ENCODE assay signal across 36 cellular contexts in genomic region chr12:109824731-109825130, GRCh38. TPM values are rescaled to one million over a fixed set of nuclear protein-coding genes. Genes with fewer than 3 reads are reported as not detected.
"Had no signal": no experiment of that assay in that cellular context is flagged by ENCODE, and none has a peak within 500 bp of the region (broad histone marks: within the 10 kb centered on the region; RNA-seq: fewer than 3 reads in every experiment).

No MANE protein-coding gene starts in this region.

- H3K36me3 ChIP-seq: MG63 had no signal

- DNase-seq: Karpas-422, Kasumi-1, MG63, MM.1S, MV-4-11, NCI-H1048, NCI-H1092, NCI-H1092 treated with DMSO at 0.1 percent for 48 hours, NCI-H1105, NCI-H1105 treated with DMSO at 0.1 percent for 48 hours, NCI-H1417, NCI-H1417 treated with DMSO at 0.1 percent for 48 hours, NCI-H1436, NCI-H1436 treated with DMSO at 0.1 percent for 48 hours, NCI-H146, NCI-H1694, NCI-H1694 treated with DMSO at 0.1 percent for 48 hours, NCI-H187, NCI-H187 treated with DMSO at 0.1 percent for 48 hours, NCI-H1930, NCI-H2029, NCI-H2029 treated with DMSO at 0.1 percent for 48 hours, NCI-H2081, NCI-H2081 treated with DMSO at 0.1 percent for 48 hours, NCI-H2107, NCI-H2171, NCI-H2171 treated with DMSO at 0.1 percent for 48 hours, NCI-H2227 treated with DMSO at 0.1 percent for 48 hours, NCI-H226, NCI-H345, NCI-H446, NCI-H446 treated with DMSO at 0.1 percent for 48 hours, NCI-H510A, NCI-H510A treated with DMSO at 0.1 percent for 48 hours, NCI-H524 had no signal

- H3K4me3 ChIP-seq: MG63 had no signal

- H3K27me3 ChIP-seq: MG63 had no signal

- H3K9me3 ChIP-seq: MG63 had no signal

RNA-seq across cellular contexts. Expression of gene TRPV4, which starts 8.5 kb away (rescaled TPM):
- total RNA-seq: NCI-H460 had no signal
